ENCODE assay signal across 9 cellular contexts in genomic region chr2:12155308-12156061, GRCh38.
DNase-seq lines count a peak whose midpoint lies in the region; TF ChIP-seq lines count a peak whose summit lies in the region.
"Had no signal": no experiment of that assay in that cellular context is flagged by ENCODE, and none has a peak within 500 bp of the region (broad histone marks: within the 10 kb centered on the region; RNA-seq: fewer than 3 reads in every experiment).

No MANE protein-coding gene starts in this region.

- no TSS peak for BruUV-seq in A673 (replicated peaks; lab: Mats Ljungman, UMichigan)

- POLR2A ChIA-PET in A673 (lab: Charles Lee; ENCODE audit: low non-redundant PET) = no interaction called here

- no peak overlapping the region for H3K9ac ChIP-seq in Karpas-422 (ENCODE audit: low read length)

- peak; percentile 81 for DNase-seq in A673 (ENCODE audit: low spot score)
- no peak for DNase-seq in Karpas-422
- peak; percentile 72 for DNase-seq in brain microvascular endothelial cell
- peak; percentile 12 for DNase-seq in kidney tubule cell (ENCODE audit: low spot score)
- DNase-seq in NCI-H2227 treated with DMSO at 0.1 percent for 48 hours (lab: John Stamatoyannopoulos, UW) = no peak
- DNase-seq in stimulated activated CD4-positive, alpha-beta T cell treated with anti-CD3 and anti-CD28 coated beads, Interleukin-4, amount 100 ng/mL, for 24 hours = no peak
- DNase-seq in CD1c-positive myeloid dendritic cell (ENCODE audit: extremely low spot score) = no peak
- no peak for DNase-seq in islet precursor cell
- DNase-seq: effector memory CD8-positive, alpha-beta T cell had no signal

- H3K27me3 ChIP-seq in A673 (replicated peaks; ENCODE audit: insufficient read depth, low read depth, low read length, poor library complexity) (no peaks in the 10 kb centered on the region), Karpas-422 (ENCODE audit: low read length) (no peaks in the 10 kb centered on the region), brain microvascular endothelial cell (replicated peaks) (no peaks in the 10 kb centered on the region)

- H2AFZ ChIP-seq in Karpas-422 (ENCODE audit: low read length) = 0 out of 2 replicates have a peak overlapping the region, but pooled peaks have one; percentile 20

- no peaks in the 10 kb centered on the region for H4K20me1 ChIP-seq in Karpas-422 (ENCODE audit: insufficient read depth, low read depth, low read length)

- no peaks in the 10 kb centered on the region for H3K9me2 ChIP-seq in Karpas-422 (replicated peaks; ENCODE audit: insufficient read depth, low read length)

- peak overlapping the region; percentile 52 for H3K27ac ChIP-seq in A673 (ENCODE audit: low read depth, low read length, poor library complexity, severe bottlenecking)
- no peak overlapping the region for H3K27ac ChIP-seq in Karpas-422 (ENCODE audit: low read length)
- peak overlapping the region; percentile 17 for H3K27ac ChIP-seq in brain microvascular endothelial cell

- H3K4me3 ChIP-seq in A673 (ENCODE audit: low read depth, low read length, poor library complexity, severe bottlenecking) = no peak overlapping the region
- no peak overlapping the region for H3K4me3 ChIP-seq in Karpas-422 (ENCODE audit: low read length)
- no peak overlapping the region for H3K4me3 ChIP-seq in brain microvascular endothelial cell (ENCODE audit: low read depth, low read length)

- no peak overlapping the region for H3K4me2 ChIP-seq in Karpas-422 (ENCODE audit: low read depth, low read length, poor library complexity, severe bottlenecking)

- in situ Hi-C loops in brain microvascular endothelial cell (cut with HindIII; ENCODE audit: low pct_ligation_motif_present, low sequenced_read_pairs) = no loop called here

- no peaks in the 10 kb centered on the region for H3K79me2 ChIP-seq in Karpas-422 (ENCODE audit: low read length)

- H3K36me3 ChIP-seq in A673 (ENCODE audit: insufficient read depth, low read length, poor library complexity, severe bottlenecking) = no peaks in the 10 kb centered on the region
- H3K36me3 ChIP-seq in Karpas-422 (ENCODE audit: insufficient read depth, low read length) = no peaks in the 10 kb centered on the region
- H3K36me3 ChIP-seq in brain microvascular endothelial cell (replicated peaks) = no peaks in the 10 kb centered on the region

- H3K4me1 ChIP-seq in A673 (ENCODE audit: insufficient read depth, low read length, poor library complexity, severe bottlenecking) = peaks cover 17% of the 10 kb centered on the region
- peaks cover 22% of the 10 kb centered on the region for H3K4me1 ChIP-seq in Karpas-422 (ENCODE audit: low read length)

- CTCF ChIA-PET in A673 (lab: Charles Lee) = no interaction called here

- intact Hi-C loops in A673 (cut with micrococcal nuclease; ENCODE audit: unreplicated experiment) = no loop called here

- TF ChIP-seq CTCF in A673 (conservative IDR thresholded peaks at IDR 0.05; ENCODE audit: low read depth, low read length) (no peak), brain microvascular endothelial cell (IDR thresholded peaks at IDR 0.05; ENCODE audit: low read depth, low read length, missing control alignments) (no peak)

- H3K9me3 ChIP-seq in A673 (ENCODE audit: low read depth, low read length, poor library complexity, severe bottlenecking) = no peaks in the 10 kb centered on the region
- H3K9me3 ChIP-seq in Karpas-422 (ENCODE audit: low read length) = no peaks in the 10 kb centered on the region

Comparison
In these comparisons a context has a peak if more than half of its experiments do, and no peak if none do; other contexts are left out.
1. DNase-seq: peak in A673 (single experiment), brain microvascular endothelial cell (single experiment) and kidney tubule cell (single experiment); none in Karpas-422 (single experiment), NCI-H2227 treated with DMSO at 0.1 percent for 48 hours (single experiment), stimulated activated CD4-positive, alpha-beta T cell treated with anti-CD3 and anti-CD28 coated beads, Interleukin-4, amount 100 ng/mL, for 24 hours (single experiment), CD1c-positive myeloid dendritic cell (single experiment) and islet precursor cell (single experiment).